24 cellular contexts compared by ENCODE assay signal in genomic region chr15:40981186-40981585, GRCh38. TPM values are rescaled to one million over a fixed set of nuclear protein-coding genes. Genes with fewer than 3 reads are reported as not detected.
"Had no signal": no experiment of that assay in that cellular context is flagged by ENCODE, and none has a peak within 500 bp of the region (broad histone marks: within the 10 kb centered on the region; RNA-seq: fewer than 3 reads in every experiment).

No MANE protein-coding gene starts in this region.

- H3K27me3 Mint-ChIP-seq: activated CD4-positive, alpha-beta T cell treated with anti-CD3 and anti-CD28 coated beads, Interleukin-2, amount 10 ng/mL, durations not matched to agents 7 days and 5 days; activated CD8-positive, alpha-beta T cell treated with anti-CD3 and anti-CD28 coated beads for 36 hours; central memory CD8-positive, alpha-beta T cell had no signal

- H3K4me3 Mint-ChIP-seq: activated CD4-positive, alpha-beta T cell treated with anti-CD3 and anti-CD28 coated beads, Interleukin-2, amount 10 ng/mL, durations not matched to agents 7 days and 5 days; activated CD8-positive, alpha-beta T cell treated with anti-CD3 and anti-CD28 coated beads for 36 hours; central memory CD8-positive, alpha-beta T cell; nephron had no signal

- H3K4me1 Mint-ChIP-seq: central memory CD8-positive, alpha-beta T cell had no signal

- H3K27me3 ChIP-seq: adrenal gland, dorsolateral prefrontal cortex, heart right ventricle, neutrophil, pancreas, right atrium auricular region, transverse colon, uterus had no signal

- H3K36me3 ChIP-seq: uterus had no signal

- ATAC-seq: activated CD4-positive, CD25-positive, alpha-beta regulatory T cell treated with anti-CD3 and anti-CD28 coated beads, Interleukin-2, amount 50 U/mL, for 24 hours; activated CD8-positive, alpha-beta T cell treated with anti-CD3 and anti-CD28 coated beads for 36 hours; heart right ventricle; pancreas; psoas muscle had no signal

- H3K9me3 Mint-ChIP-seq: activated CD4-positive, alpha-beta T cell treated with anti-CD3 and anti-CD28 coated beads, Interleukin-2, amount 10 ng/mL, durations not matched to agents 7 days and 5 days; activated CD8-positive, alpha-beta T cell treated with anti-CD3 and anti-CD28 coated beads for 36 hours; central memory CD8-positive, alpha-beta T cell; nephron had no signal

- H3K4me3 ChIP-seq: adrenal gland, dorsolateral prefrontal cortex, heart right ventricle, pancreas, psoas muscle, right atrium auricular region, transverse colon, uterus had no signal

- H3K27ac Mint-ChIP-seq: activated CD8-positive, alpha-beta T cell treated with anti-CD3 and anti-CD28 coated beads for 36 hours; nephron had no signal

- DNase-seq: activated CD4-positive, alpha-beta T cell treated with anti-CD3 and anti-CD28 coated beads, Interleukin-2, amount 10 ng/mL, durations not matched to agents 7 days and 5 days; activated CD8-positive, alpha-beta T cell treated with anti-CD3 and anti-CD28 coated beads for 36 hours; activated effector memory CD4-positive, alpha-beta T cell treated with Interleukin-2 at 50 U/mL for 16 hours; activated naive CD4-positive, alpha-beta T cell treated with anti-CD3 and anti-CD28 coated beads, Interleukin-2, amount 50 U/mL, for 16 hours; activated T-cell treated with anti-CD3 and anti-CD28 coated beads, Interleukin-2, amount 50 U/mL, for 48 hours; adrenal gland; dorsolateral prefrontal cortex; heart right ventricle; islet precursor cell; left cardiac atrium; mesenchymal stem cell; pancreas; psoas muscle; stimulated activated CD4-positive, alpha-beta T cell treated with anti-CD3 and anti-CD28 coated beads, Interleukin-12 subunit alpha, Interleukin-12 subunit beta, amount 100 ng/mL, for 4 hours; T-helper 2 cell; transverse colon; uterus had no signal

- H3K27ac ChIP-seq: adrenal gland, dorsolateral prefrontal cortex, epithelial cell of prostate, heart right ventricle, neutrophil, pancreas, psoas muscle, right atrium auricular region, transverse colon, uterus had no signal

- H3K4me1 ChIP-seq: pancreas, psoas muscle, right atrium auricular region, transverse colon, uterus had no signal

- H3K9me3 ChIP-seq: adrenal gland, heart right ventricle, neutrophil, pancreas, psoas muscle, right atrium auricular region, transverse colon, uterus had no signal

RNA-seq across cellular contexts. Expression of gene DLL4, which starts 52.0 kb away (rescaled TPM):
- total RNA-seq: activated CD4-positive, alpha-beta T cell treated with anti-CD3 and anti-CD28 coated beads, Interleukin-2, amount 10 ng/mL, durations not matched to agents 7 days and 5 days; activated CD8-positive, alpha-beta T cell treated with anti-CD3 and anti-CD28 coated beads for 36 hours; mononuclear cell had no signal
